1 cellular context compared by ENCODE assay signal in the genomic region with DNA sequence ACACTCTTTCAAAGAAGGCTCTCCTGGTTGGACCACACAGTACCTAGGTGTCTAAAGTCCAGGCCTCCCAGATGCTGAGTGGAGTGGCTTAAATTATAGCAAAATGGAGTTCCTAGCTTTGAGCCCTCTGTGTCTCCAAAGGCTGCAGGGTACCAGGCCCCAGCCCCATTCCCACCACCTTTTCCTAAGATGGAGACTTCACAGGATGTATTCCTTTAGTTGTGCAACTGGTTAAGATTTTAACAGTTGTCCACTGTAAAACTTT.
TF ChIP-seq lines count a peak whose summit lies in the region.

No MANE protein-coding gene starts in this region.

TF ChIP-seq in HepG2, 621 proteins besides CTCF, POLR2A, EP300 and RAD21 (continued from another document):
- TF ChIP-seq ZHX1 (CRISPR knock-in tag; IDR thresholded peaks at IDR 0.05; ENCODE audit: low read depth) (no peak), XRCC5 (optimal IDR thresholded peaks at IDR 0.05; ENCODE audit: low read length) (peak; percentile 11), ZNF577 (CRISPR knock-in tag; IDR thresholded peaks at IDR 0.05; ENCODE audit: borderline replicate concordance, low read depth) (no peak), AGO2 (optimal IDR thresholded peaks at IDR 0.05; ENCODE audit: low read depth, low read length) (no peak), KMT2B (CRISPR knock-in tag; IDR thresholded peaks at IDR 0.05) (no peak), ZNF253 (CRISPR knock-in tag; IDR thresholded peaks at IDR 0.05; ENCODE audit: borderline replicate concordance) (no peak), JARID2 (CRISPR knock-in tag; IDR thresholded peaks at IDR 0.05; ENCODE audit: insufficient replicate concordance) (no peak), TOE1 (CRISPR knock-in tag; IDR thresholded peaks at IDR 0.05) (no peak), HNF4A (CRISPR knock-in tag; IDR thresholded peaks at IDR 0.05) (peak; percentile 45; the same call in 1 of the 2 replicates), HMGXB3 (CRISPR knock-in tag; IDR thresholded peaks at IDR 0.05; ENCODE audit: borderline replicate concordance) (peak; percentile 93; the same call in 1 of the 2 replicates), BRCA1 (CRISPR knock-in tag; IDR thresholded peaks at IDR 0.05) (no peak), KLF13 (CRISPR knock-in tag; IDR thresholded peaks at IDR 0.05) (no peak), ZNF224 (CRISPR knock-in tag; IDR thresholded peaks at IDR 0.05) (no peak), MAZ (IDR thresholded peaks at IDR 0.05; ENCODE audit: borderline replicate concordance, low read depth, low read length) (no peak), MAZ (CRISPR knock-in tag; IDR thresholded peaks at IDR 0.05; ENCODE audit: low read depth) (no peak), WIZ (CRISPR knock-in tag; IDR thresholded peaks at IDR 0.05) (no peak), TBL1XR1 (IDR thresholded peaks at IDR 0.05; ENCODE audit: borderline replicate concordance, low read length, partially characterized antibody) (no peak), KLF11 (CRISPR knock-in tag; IDR thresholded peaks at IDR 0.05) (no peak), ZNF225 (CRISPR knock-in tag; IDR thresholded peaks at IDR 0.05) (no peak), HNF4G (IDR thresholded peaks at IDR 0.05; ENCODE audit: borderline replicate concordance, low read depth, low read length) (peak; percentile 18; the same call in 1 of the 2 replicates), HNF4G (CRISPR knock-in tag; IDR thresholded peaks at IDR 0.05; ENCODE audit: borderline replicate concordance, low read depth) (no peak), JDP2 (CRISPR knock-in tag; IDR thresholded peaks at IDR 0.05; ENCODE audit: borderline replicate concordance) (no peak), ZFP37 (CRISPR knock-in tag; IDR thresholded peaks at IDR 0.05; ENCODE audit: borderline replicate concordance) (no peak), RBM39 (IDR thresholded peaks at IDR 0.05; ENCODE audit: low read depth, low read length, poor library complexity, severe bottlenecking) (no peak), SMAD1 (CRISPR knock-in tag; IDR thresholded peaks at IDR 0.05; ENCODE audit: borderline replicate concordance, low read depth) (no peak), ZSCAN9 (CRISPR knock-in tag; IDR thresholded peaks at IDR 0.05; ENCODE audit: borderline replicate concordance) (no peak), POGZ (CRISPR knock-in tag; IDR thresholded peaks at IDR 0.05) (peak; percentile 12; the same call in 1 of the 2 replicates), THAP7 (CRISPR knock-in tag; IDR thresholded peaks at IDR 0.05) (no peak), ZNF670 (CRISPR knock-in tag; IDR thresholded peaks at IDR 0.05; ENCODE audit: borderline replicate concordance) (no peak), ZNF20 (CRISPR knock-in tag; IDR thresholded peaks at IDR 0.05) (no peak), PITX1 (CRISPR knock-in tag; IDR thresholded peaks at IDR 0.05) (no peak), E2F5 (CRISPR knock-in tag; conservative IDR thresholded peaks at IDR 0.05) (no peak), MTERF4 (CRISPR knock-in tag; IDR thresholded peaks at IDR 0.05) (no peak), NKX3-1 (CRISPR knock-in tag; IDR thresholded peaks at IDR 0.05) (no peak), MIXL1 (CRISPR knock-in tag; IDR thresholded peaks at IDR 0.05) (no peak), GTF3A (CRISPR knock-in tag; conservative IDR thresholded peaks at IDR 0.05) (no peak), ZNF605 (CRISPR knock-in tag; IDR thresholded peaks at IDR 0.05) (0 out of 2 replicates have a peak, but pooled peaks have one; percentile 22), IRX3 (CRISPR knock-in tag; IDR thresholded peaks at IDR 0.05; ENCODE audit: borderline replicate concordance, low read depth) (no peak), ZSCAN21 (CRISPR knock-in tag; IDR thresholded peaks at IDR 0.05; ENCODE audit: borderline replicate concordance) (no peak), EEA1 (CRISPR knock-in tag; IDR thresholded peaks at IDR 0.05; ENCODE audit: borderline replicate concordance) (no peak)
- TF ChIP-seq, protein P1, sequence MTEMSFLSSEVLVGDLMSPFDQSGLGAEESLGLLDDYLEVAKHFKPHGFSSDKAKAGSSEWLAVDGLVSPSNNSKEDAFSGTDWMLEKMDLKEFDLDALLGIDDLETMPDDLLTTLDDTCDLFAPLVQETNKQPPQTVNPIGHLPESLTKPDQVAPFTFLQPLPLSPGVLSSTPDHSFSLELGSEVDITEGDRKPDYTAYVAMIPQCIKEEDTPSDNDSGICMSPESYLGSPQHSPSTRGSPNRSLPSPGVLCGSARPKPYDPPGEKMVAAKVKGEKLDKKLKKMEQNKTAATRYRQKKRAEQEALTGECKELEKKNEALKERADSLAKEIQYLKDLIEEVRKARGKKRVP (CRISPR knock-in tag; IDR thresholded peaks at IDR 0.05) = no peak
- TF ChIP-seq, protein P2, sequence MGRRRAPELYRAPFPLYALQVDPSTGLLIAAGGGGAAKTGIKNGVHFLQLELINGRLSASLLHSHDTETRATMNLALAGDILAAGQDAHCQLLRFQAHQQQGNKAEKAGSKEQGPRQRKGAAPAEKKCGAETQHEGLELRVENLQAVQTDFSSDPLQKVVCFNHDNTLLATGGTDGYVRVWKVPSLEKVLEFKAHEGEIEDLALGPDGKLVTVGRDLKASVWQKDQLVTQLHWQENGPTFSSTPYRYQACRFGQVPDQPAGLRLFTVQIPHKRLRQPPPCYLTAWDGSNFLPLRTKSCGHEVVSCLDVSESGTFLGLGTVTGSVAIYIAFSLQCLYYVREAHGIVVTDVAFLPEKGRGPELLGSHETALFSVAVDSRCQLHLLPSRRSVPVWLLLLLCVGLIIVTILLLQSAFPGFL (CRISPR knock-in tag; IDR thresholded peaks at IDR 0.05) = no peak
- TF ChIP-seq, protein P3, sequence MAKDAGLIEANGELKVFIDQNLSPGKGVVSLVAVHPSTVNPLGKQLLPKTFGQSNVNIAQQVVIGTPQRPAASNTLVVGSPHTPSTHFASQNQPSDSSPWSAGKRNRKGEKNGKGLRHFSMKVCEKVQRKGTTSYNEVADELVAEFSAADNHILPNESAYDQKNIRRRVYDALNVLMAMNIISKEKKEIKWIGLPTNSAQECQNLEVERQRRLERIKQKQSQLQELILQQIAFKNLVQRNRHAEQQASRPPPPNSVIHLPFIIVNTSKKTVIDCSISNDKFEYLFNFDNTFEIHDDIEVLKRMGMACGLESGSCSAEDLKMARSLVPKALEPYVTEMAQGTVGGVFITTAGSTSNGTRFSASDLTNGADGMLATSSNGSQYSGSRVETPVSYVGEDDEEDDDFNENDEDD (CRISPR knock-in tag; IDR thresholded peaks at IDR 0.05; ENCODE audit: borderline replicate concordance) = no peak
